In genomic region chr9:4832786-4833579, GRCh38 we compare ENCODE assay signal across 10 cellular contexts. TPM values are rescaled to one million over a fixed set of nuclear protein-coding genes. Genes with fewer than 3 reads are reported as not detected.
A peak's percentile ranks its signal among the peaks of the same experiment; 100 is the strongest.
DNase-seq lines count a peak whose midpoint lies in the region; ATAC-seq lines count a peak whose summit lies in the region.
"Had no signal": no experiment of that assay in that cellular context is flagged by ENCODE, and none has a peak within 500 bp of the region (broad histone marks: within the 10 kb centered on the region; RNA-seq: fewer than 3 reads in every experiment).

No MANE protein-coding gene starts in this region.

- DNase-seq in H4 (ENCODE audit: low spot score) (peak; percentile 91), SW480 (ENCODE audit: low spot score) (peak; percentile 85), KG1 (lab: John Stamatoyannopoulos, UW) (no peak), cardiac septum (ENCODE audit: low spot score) (no peak), NCI-H1417 treated with DMSO at 0.1 percent for 48 hours (lab: John Stamatoyannopoulos, UW) (no peak)
- DNase-seq in stimulated activated CD4-positive, alpha-beta T cell treated with anti-CD3 and anti-CD28 coated beads, Interleukin-12 subunit alpha, Interleukin-12 subunit beta, amount 100 ng/mL, for 48 hours (ENCODE audit: low read depth in 2 of 3, low spot score in 1 of 3): peak in 2 of 3 donors; percentile 49
- DNase-seq: lower lobe of right lung, upper lobe of left lung had no signal

- ATAC-seq in esophagus mucosa: peak; percentile 81
- no peak for ATAC-seq in HG02973 (IDR thresholded peaks at IDR 0.05; ENCODE audit: unreplicated experiment)

- intact Hi-C loops in cardiac septum (cut with DNase I): no loop called here

RNA-seq across cellular contexts. Expression of gene RCL1, which starts 40.2 kb away (rescaled TPM):
- 7.9 and 10.6 TPM in 2 replicates for total RNA-seq in H4 (2014; rRNA removed; shearing (Covaris generic))
- total RNA-seq in esophagus mucosa (13.9 TPM), cardiac septum (8.5 TPM)

Comparison
In these comparisons a context has a peak if more than half of its experiments do, and no peak if none do; other contexts are left out.
1. DNase-seq: peak in H4 (single experiment), SW480 (single experiment) and stimulated activated CD4-positive, alpha-beta T cell treated with anti-CD3 and anti-CD28 coated beads, Interleukin-12 subunit alpha, Interleukin-12 subunit beta, amount 100 ng/mL, for 48 hours (2 of 3); none in KG1 (single experiment), cardiac septum (single experiment) and NCI-H1417 treated with DMSO at 0.1 percent for 48 hours (single experiment).